21 cellular contexts compared by ENCODE assay signal in the genomic region with DNA sequence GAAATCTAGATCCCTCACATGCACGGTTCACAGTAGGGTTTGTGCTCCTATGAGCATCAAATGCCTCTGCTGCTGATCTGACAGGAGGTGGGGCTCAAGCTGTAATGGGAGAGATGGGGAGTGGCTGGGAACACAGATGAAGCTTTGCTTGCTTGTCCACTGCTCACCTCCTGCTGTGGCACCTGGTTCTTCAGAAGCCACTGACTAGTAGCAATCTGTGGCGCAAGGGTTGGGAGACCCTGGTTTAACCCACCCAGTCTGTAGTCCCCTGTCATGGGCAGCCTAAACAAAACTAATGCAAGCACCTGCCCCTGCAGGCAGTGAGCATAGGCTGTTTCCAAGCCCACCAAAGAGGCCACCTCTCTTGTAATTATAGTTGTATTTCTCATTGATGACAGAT.
"Had no signal": no experiment of that assay in that cellular context is flagged by ENCODE, and none has a peak within 500 bp of the region (broad histone marks: within the 10 kb centered on the region; RNA-seq: fewer than 3 reads in every experiment).

No MANE protein-coding gene starts in this region.

- H3K9me3 ChIP-seq: MG63, SK-N-SH had no signal

- DNase-seq: IMR-90, Karpas-422, KG1, MG63, NCI-H1092, NCI-H1105 treated with DMSO at 0.1 percent for 48 hours, NCI-H1417 treated with DMSO at 0.1 percent for 48 hours, NCI-H187, NCI-H2029, NCI-H2081 treated with DMSO at 0.1 percent for 48 hours, NCI-H2171, NCI-H226, NCI-H446, NCI-H510A, NCI-H524 treated with DMSO at 0.1 percent for 48 hours, NCI-H69, NCI-H774, RPMI8226, SHP77, SK-N-SH had no signal

- H3K9ac ChIP-seq: SK-N-SH had no signal

- H3K4me3 ChIP-seq: MG63 had no signal

- H3K36me3 ChIP-seq: MG63 had no signal

- H3K27me3 ChIP-seq: MG63 had no signal

- ATAC-seq: HepG2 had no signal
